21 cellular contexts compared by ENCODE assay signal in genomic region chr9:5015934-5016333, GRCh38. TPM values are rescaled to one million over a fixed set of nuclear protein-coding genes. Genes with fewer than 3 reads are reported as not detected.
DNase-seq lines count a peak whose midpoint lies in the region; ATAC-seq, FAIRE-seq and TF ChIP-seq lines count a peak whose summit lies in the region.
"Had no signal": no experiment of that assay in that cellular context is flagged by ENCODE, and none has a peak within 500 bp of the region (broad histone marks: within the 10 kb centered on the region; RNA-seq: fewer than 3 reads in every experiment).

No MANE protein-coding gene starts in this region.

- H3K18ac ChIP-seq in H1 (ENCODE audit: extremely low read depth, low read length) (no peak overlapping the region), neuronal stem cell (ENCODE audit: low read length) (no peak overlapping the region)

- H3K14ac ChIP-seq in H1 (ENCODE audit: insufficient read length) (no peak overlapping the region), neuronal stem cell (ENCODE audit: low read length) (no peak overlapping the region)

- H3K36me3 ChIP-seq in H1 (ENCODE audit: control insufficient read depth in 2 of 4, insufficient read depth in 4 of 4, low read length in 3 of 4) (no peaks in the 10 kb centered on the region), neuronal stem cell (replicated peaks in 1 of 2; ENCODE audit: control insufficient read depth in 2 of 2, insufficient read depth in 2 of 2, low read length in 2 of 2) (no peaks in the 10 kb centered on the region)

- H2BK120ac ChIP-seq in H1 (replicated peaks; ENCODE audit: low read depth, low read length), result no peak overlapping the region
- H2BK120ac ChIP-seq in neuronal stem cell (ENCODE audit: low read depth, low read length), result no peak overlapping the region

- H3K9ac ChIP-seq in H1 (replicated peaks in 1 of 4; ENCODE audit: extremely low read depth in 1 of 4, low read depth in 3 of 4, low read length in 3 of 4), result no peak overlapping the region
- H3K9ac ChIP-seq in neuronal stem cell (ENCODE audit: low read depth, low read length, poor library complexity), result no peak overlapping the region
- H3K9ac ChIP-seq: BLaER1 treated with 17β-estradiol and CSF1 and Interleukin-3, amounts not matched to agents 10 nM and 100 nM; GM23248 had no signal

- H3K4me2 ChIP-seq in H1 (ENCODE audit: insufficient read depth in 1 of 2, low read depth in 2 of 2, low read length in 2 of 2), result no peak overlapping the region
- no peak overlapping the region for H3K4me2 ChIP-seq in neuronal stem cell (ENCODE audit: insufficient read depth, low read length, poor library complexity, severe bottlenecking)
- H3K4me2 ChIP-seq: BLaER1 treated with 17β-estradiol and CSF1 and Interleukin-3, amounts not matched to agents 10 nM and 100 nM had no signal

- H3K23me2 ChIP-seq in H1 (ENCODE audit: low read depth, low read length), result no peaks in the 10 kb centered on the region

- no peak for FAIRE-seq in H1 (lab: Jason Lieb, UNC)
- FAIRE-seq: GM12891, GM18507, H54, HTR-8/SVneo had no signal

- H3K79me1 ChIP-seq in H1 (ENCODE audit: low read depth, low read length) (0 out of 2 replicates have a peak, but pooled peaks cover 2% of the 10 kb centered on the region), neuronal stem cell (ENCODE audit: low read depth, low read length) (peaks cover 3% of the 10 kb centered on the region)

- H3K9me3 ChIP-seq in right cardiac atrium (ENCODE audit: control insufficient read depth, low read length) (no peaks in the 10 kb centered on the region), H1 (ENCODE audit: insufficient read depth in 2 of 2, low read depth in 1 of 2, low read length in 1 of 2) (no peaks in the 10 kb centered on the region; a peak in 1 of 4 replicates), neuronal stem cell (replicated peaks in 1 of 2; ENCODE audit: control insufficient read depth in 2 of 2, insufficient read depth in 1 of 2, low read depth in 1 of 2, low read length in 2 of 2) (peaks cover 0 to 5% of the 10 kb centered on the region in 2 donors)

- H2BK15ac ChIP-seq in H1 (ENCODE audit: low read length) (no peak overlapping the region), neuronal stem cell (ENCODE audit: low read length) (no peak overlapping the region)

- no peaks in the 10 kb centered on the region for H3K79me2 ChIP-seq in H1 (ENCODE audit: control insufficient read depth in 1 of 2, insufficient read depth in 2 of 2, low read length in 2 of 2)

- H3K23ac ChIP-seq in H1 (ENCODE audit: insufficient read length) (no peak overlapping the region), neuronal stem cell (ENCODE audit: low read depth, low read length, poor library complexity) (no peak overlapping the region)

- peaks cover 30% of the 10 kb centered on the region for H3K36me3 Mint-ChIP-seq in stimulated activated effector memory CD8-positive, alpha-beta T cell treated with anti-CD3 and anti-CD28 coated beads, Interleukin-12 subunit alpha, Interleukin-12 subunit beta, amount 100 ng/mL, for 72 hours
- H3K36me3 Mint-ChIP-seq in natural killer cell treated with Interleukin-12 subunit alpha and Interleukin-12 subunit beta and Interleukin-15 and Interleukin-18, amount 100 ng/mL, for 72 hours, result peaks cover 22% of the 10 kb centered on the region

- WGBS in right cardiac atrium, result 81% methylated on average over 5 of the region's 5 CpGs
- 92% methylated on average over 5 of the region's 5 CpGs; no CpG with 5 or more reads in 1 of the 2 experiments for WGBS in H1 (ENCODE audit: extremely low coverage in 1 of 2, insufficient coverage in 1 of 2, insufficient read length in 1 of 2, insufficient replicate concordance in 2 of 2, low coverage in 1 of 2, low lambda C conversion rate in 2 of 2, missing lambda C conversion rate in 1 of 2), 2 experiments
- no CpG with 5 or more reads among the region's 5 CpGs for WGBS in neuronal stem cell (ENCODE audit: extremely low coverage in 2 of 2, insufficient read length in 2 of 2, insufficient replicate concordance in 1 of 2), 2 donors

- H4K8ac ChIP-seq in H1 (ENCODE audit: extremely low read depth, insufficient read depth, low read length) (no peak overlapping the region), neuronal stem cell (ENCODE audit: low read depth, low read length) (no peak overlapping the region)

- TF ChIP-seq CTCF in H1 (IDR thresholded peaks at IDR 0.05; ENCODE audit: control extremely low read depth in 1 of 3, insufficient read depth in 1 of 3, low read depth in 1 of 3, low read length in 3 of 3), result no peak

- no peak for TF ChIP-seq RAD21 in H1 (IDR thresholded peaks at IDR 0.05 in 1 of 2, conservative IDR thresholded peaks at IDR 0.05 in 1 of 2; ENCODE audit: low read depth in 2 of 2, low read length in 2 of 2)

- H3K27me3 ChIP-seq in right cardiac atrium (ENCODE audit: control insufficient read depth, insufficient read depth), result no peaks in the 10 kb centered on the region
- H3K27me3 ChIP-seq in H1 (replicated peaks in 1 of 4; ENCODE audit: control insufficient read depth in 3 of 4, extremely low read depth in 1 of 4, insufficient read depth in 3 of 4, low read length in 3 of 4), result no peaks in the 10 kb centered on the region
- H3K27me3 ChIP-seq in neuronal stem cell (ENCODE audit: control insufficient read depth in 3 of 3, insufficient read depth in 3 of 3, low read depth in 1 of 3, low read length in 3 of 3), result no peaks in the 10 kb centered on the region
- H3K27me3 ChIP-seq: BLaER1 treated with 17β-estradiol and CSF1 and Interleukin-3, amounts not matched to agents 10 nM and 100 nM had no signal

- H2BK5ac ChIP-seq in H1 (ENCODE audit: low read depth, low read length), result no peak overlapping the region
- no peak overlapping the region for H2BK5ac ChIP-seq in neuronal stem cell (ENCODE audit: low read length)

- H3K56ac ChIP-seq in H1 (replicated peaks; ENCODE audit: insufficient read length, low read depth, low read length), result no peak overlapping the region

- POLR2A ChIA-PET in H1 (lab: Charles Lee; ENCODE audit: partially characterized antibody), result no interaction called here

- no peak overlapping the region for H2BK12ac ChIP-seq in H1 (ENCODE audit: low read depth, low read length)
- H2BK12ac ChIP-seq in neuronal stem cell (ENCODE audit: low read length), result no peak overlapping the region

- H2AK5ac ChIP-seq in H1 (ENCODE audit: low read depth, low read length) (peak overlapping the region; percentile 70; the same call in 1 of the 2 replicates), neuronal stem cell (ENCODE audit: low read depth, low read length) (no peak overlapping the region)

- H3K27ac ChIP-seq in right cardiac atrium (ENCODE audit: low read length) (no peak overlapping the region), H1 (ENCODE audit: low read depth, low read length) (no peak overlapping the region), neuronal stem cell (replicated peaks; ENCODE audit: low read length) (no peak overlapping the region)
- H3K27ac ChIP-seq: BLaER1 treated with 17β-estradiol and CSF1 and Interleukin-3, amounts not matched to agents 10 nM and 100 nM; GM23248 had no signal

- peaks cover 15% of the 10 kb centered on the region for H3K9me3 Mint-ChIP-seq in stimulated activated effector memory CD8-positive, alpha-beta T cell treated with anti-CD3 and anti-CD28 coated beads, Interleukin-12 subunit alpha, Interleukin-12 subunit beta, amount 100 ng/mL, for 72 hours
- H3K9me3 Mint-ChIP-seq in natural killer cell treated with Interleukin-12 subunit alpha and Interleukin-12 subunit beta and Interleukin-15 and Interleukin-18, amount 100 ng/mL, for 72 hours, result peaks cover 11% of the 10 kb centered on the region

- peak; percentile 59 for DNase-seq in Right ventricle myocardium inferior (ENCODE audit: missing footprints)
- DNase-seq in right cardiac atrium, result no peak
- DNase-seq in H1 (ENCODE audit: low read depth in 1 of 2, low spot score in 2 of 2), result no peak
- DNase-seq in stimulated activated effector memory CD8-positive, alpha-beta T cell treated with anti-CD3 and anti-CD28 coated beads, Interleukin-12 subunit alpha, Interleukin-12 subunit beta, amount 100 ng/mL, for 72 hours (ENCODE audit: low spot score in 2 of 2), result no peak
- DNase-seq in NCI-H1417 (lab: John Stamatoyannopoulos, UW), result no peak
- DNase-seq in natural killer cell treated with Interleukin-12 subunit alpha and Interleukin-12 subunit beta and Interleukin-15 and Interleukin-18, amount 100 ng/mL, for 72 hours (ENCODE audit: low spot score), result no peak
- DNase-seq in neuronal stem cell (ENCODE audit: low spot score), result no peak
- DNase-seq: Calu3; CD8-positive, alpha-beta T cell; DND-41; EL; GM23248; HFFc6 had no signal

- peaks cover 16% of the 10 kb centered on the region for H3K4me1 Mint-ChIP-seq in stimulated activated effector memory CD8-positive, alpha-beta T cell treated with anti-CD3 and anti-CD28 coated beads, Interleukin-12 subunit alpha, Interleukin-12 subunit beta, amount 100 ng/mL, for 72 hours
- H3K4me1 Mint-ChIP-seq in natural killer cell treated with Interleukin-12 subunit alpha and Interleukin-12 subunit beta and Interleukin-15 and Interleukin-18, amount 100 ng/mL, for 72 hours (ENCODE audit: low read depth in 2 of 2), result peaks cover 38 to 42% of the 10 kb centered on the region in 2 donors

- no peak overlapping the region for H4K5ac ChIP-seq in H1 (ENCODE audit: insufficient read length, low read depth, low read length)

- H3K27me3 Mint-ChIP-seq in natural killer cell treated with Interleukin-12 subunit alpha and Interleukin-12 subunit beta and Interleukin-15 and Interleukin-18, amount 100 ng/mL, for 72 hours, result no peaks in the 10 kb centered on the region
- H3K27me3 Mint-ChIP-seq: B cell, IgD-negative memory B cell had no signal

- intact Hi-C loops in Right ventricle myocardium inferior (cut with DNase I) (no loop called here), right cardiac atrium (cut with DNase I) (no loop called here)

- TF ChIP-seq EP300 in H1 (IDR thresholded peaks at IDR 0.05; ENCODE audit: borderline replicate concordance in 1 of 2, low read depth in 2 of 2, low read length in 2 of 2), result no peak

- no peak overlapping the region for H3K4me3 Mint-ChIP-seq in stimulated activated effector memory CD8-positive, alpha-beta T cell treated with anti-CD3 and anti-CD28 coated beads, Interleukin-12 subunit alpha, Interleukin-12 subunit beta, amount 100 ng/mL, for 72 hours
- H3K4me3 Mint-ChIP-seq in natural killer cell treated with Interleukin-12 subunit alpha and Interleukin-12 subunit beta and Interleukin-15 and Interleukin-18, amount 100 ng/mL, for 72 hours, result no peak overlapping the region
- H3K4me3 Mint-ChIP-seq: B cell; CD8-positive, alpha-beta T cell; HFFc6; IgD-negative memory B cell had no signal

- H3K4me1 ChIP-seq in right cardiac atrium (ENCODE audit: control insufficient read depth, insufficient read depth, low read length), result peaks cover 3% of the 10 kb centered on the region
- H3K4me1 ChIP-seq in H1 (replicated peaks in 1 of 4; ENCODE audit: control insufficient read depth in 3 of 4, insufficient read depth in 4 of 4, low read length in 3 of 4), result no peaks in the 10 kb centered on the region
- no peaks in the 10 kb centered on the region for H3K4me1 ChIP-seq in neuronal stem cell (ENCODE audit: control insufficient read depth in 2 of 2, insufficient read depth in 1 of 2, low read depth in 1 of 2, low read length in 2 of 2)
- H3K4me1 ChIP-seq: BLaER1 treated with 17β-estradiol and CSF1 and Interleukin-3, amounts not matched to agents 10 nM and 100 nM had no signal

- CTCF ChIA-PET in H1 (lab: Charles Lee; ENCODE audit: partially characterized antibody), result interaction anchor here (0.6 to 0.7 kb wide), 2 partner anchors 584 to 802 kb away, joined by 3 read pairs; no protein-coding TSS in a partner anchor

- H3K4ac ChIP-seq in H1 (replicated peaks; ENCODE audit: insufficient read length, low read depth, low read length), result no peak overlapping the region
- H3K4ac ChIP-seq in neuronal stem cell (ENCODE audit: low read length), result no peak overlapping the region

- H3K27ac Mint-ChIP-seq in stimulated activated effector memory CD8-positive, alpha-beta T cell treated with anti-CD3 and anti-CD28 coated beads, Interleukin-12 subunit alpha, Interleukin-12 subunit beta, amount 100 ng/mL, for 72 hours, result peak overlapping the region; percentile 3
- H3K27ac Mint-ChIP-seq in natural killer cell treated with Interleukin-12 subunit alpha and Interleukin-12 subunit beta and Interleukin-15 and Interleukin-18, amount 100 ng/mL, for 72 hours, result no peak overlapping the region
- H3K27ac Mint-ChIP-seq: B cell; CD8-positive, alpha-beta T cell; HFFc6 had no signal

- ATAC-seq in Right ventricle myocardium inferior, result no peak
- ATAC-seq in right cardiac atrium, result no peak
- no peak for ATAC-seq in stimulated activated effector memory CD8-positive, alpha-beta T cell treated with anti-CD3 and anti-CD28 coated beads, Interleukin-12 subunit alpha, Interleukin-12 subunit beta, amount 100 ng/mL, for 72 hours
- ATAC-seq in natural killer cell treated with Interleukin-12 subunit alpha and Interleukin-12 subunit beta and Interleukin-15 and Interleukin-18, amount 100 ng/mL, for 72 hours, result no peak
- ATAC-seq: CD8-positive, alpha-beta T cell; HCT116 had no signal

- no peak for TF ChIP-seq POLR2A in H1 (IDR thresholded peaks at IDR 0.05; ENCODE audit: control extremely low read depth in 1 of 2, low read depth in 2 of 2, low read length in 2 of 2)

- H3K4me3 ChIP-seq in right cardiac atrium (ENCODE audit: low read length), result no peak overlapping the region
- no peak overlapping the region for H3K4me3 ChIP-seq in H1 (ENCODE audit: extremely low read depth in 1 of 4, insufficient read depth in 2 of 4, low read depth in 3 of 4, low read length in 4 of 4)
- H3K4me3 ChIP-seq in neuronal stem cell (ENCODE audit: low read length in 2 of 2), result no peak overlapping the region
- H3K4me3 ChIP-seq: BLaER1 treated with 17β-estradiol and CSF1 and Interleukin-3, amounts not matched to agents 10 nM and 100 nM; GM23248 had no signal

- H2AFZ ChIP-seq in H1 (ENCODE audit: low read length), result no peak overlapping the region
- no peak overlapping the region for H2AFZ ChIP-seq in neuronal stem cell (ENCODE audit: low read length)
- H2AFZ ChIP-seq: GM23248 had no signal

- H4K91ac ChIP-seq in H1 (replicated peaks; ENCODE audit: insufficient read length, low read length) (no peak overlapping the region), neuronal stem cell (ENCODE audit: low read depth, low read length, poor library complexity) (no peak overlapping the region)

- no peak overlapping the region for H2BK20ac ChIP-seq in H1 (ENCODE audit: low read length)

- H4K20me1 ChIP-seq in H1 (replicated peaks in 1 of 2; ENCODE audit: control insufficient read depth in 1 of 2, insufficient read depth in 2 of 2, low read length in 2 of 2), result no peaks in the 10 kb centered on the region

RNA-seq across cellular contexts. Expression of gene JAK2, which starts 30.9 kb away (rescaled TPM):
- 17.6 TPM for total RNA-seq in Right ventricle myocardium inferior
- total RNA-seq in right cardiac atrium, result 10 to 100 TPM; 10.4 to 14.6 (median 12.2) TPM
- polyA plus RNA-seq in right cardiac atrium, result 4.5 TPM
- total RNA-seq in H1 (2021; fragmentation: NEBNext Ultra II Directional; extraction: Animal tissue kit (Norgen Biotek cat#: 25700)), result 2.0 and 2.1 TPM in 2 replicates
- 0.50 and 0.55 TPM in 2 replicates for polyA plus RNA-seq in H1 (2011; rRNA removed)
- polyA plus RNA-seq in H1 (2011; cell fraction: cytosol; rRNA removed), result 0.75 TPM
- polyA plus RNA-seq in H1 (2011; cell fraction: nucleus; rRNA removed), result 0.71 TPM
- polyA plus RNA-seq in H1 (2012, experiment 1 of 2), result 0.69 to 1.2 TPM (median 0.77 TPM) in 4 replicates
- not detected for polyA plus RNA-seq in H1 (2012, experiment 2 of 2)
- polyA plus RNA-seq in H1 (2013, experiment 1 of 2), result 1.5 TPM
- polyA plus RNA-seq in H1 (2013, experiment 2 of 2), result 1.2 TPM
- polyA minus RNA-seq in H1 (2011; rRNA and poly(A)+ RNA removed), result 2.6 and 4.1 TPM in 2 replicates
- polyA minus RNA-seq in H1 (2011; cell fraction: cytosol; rRNA and poly(A)+ RNA removed), result 1.4 TPM
- polyA minus RNA-seq in H1 (2011; cell fraction: nucleus; rRNA and poly(A)+ RNA removed), result 6.5 TPM
- 10 to 100 TPM; 34.6 to 35.9 TPM for total RNA-seq in natural killer cell treated with Interleukin-12 subunit alpha and Interleukin-12 subunit beta and Interleukin-15 and Interleukin-18, amount 100 ng/mL, for 72 hours
- polyA plus RNA-seq in neuronal stem cell (2013, experiment 1 of 2), result 1.5 TPM
- polyA plus RNA-seq in neuronal stem cell (2013, experiment 2 of 2), result 1.4 TPM
